15 cellular contexts compared by ENCODE assay signal in the genomic region with DNA sequence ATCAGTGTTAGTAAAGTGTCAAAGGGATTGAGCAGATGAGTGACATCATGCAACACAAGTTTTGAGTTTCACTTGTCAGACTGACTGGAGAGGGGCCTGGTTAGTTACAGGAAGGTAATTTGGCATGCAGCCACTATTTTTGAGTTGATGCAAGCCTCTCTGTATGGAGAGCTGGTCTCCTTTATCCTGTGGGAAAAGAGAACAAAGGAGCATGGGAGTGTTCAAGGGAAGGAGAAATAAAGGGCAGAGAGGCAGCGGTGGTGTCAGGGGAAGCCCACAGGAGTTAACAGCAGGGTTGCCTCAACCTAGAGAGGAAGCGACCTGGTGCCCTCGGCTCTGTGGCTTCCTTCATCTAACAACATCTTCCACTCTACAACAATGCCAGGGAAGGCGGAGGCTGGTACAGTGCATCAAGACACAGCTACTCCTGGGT. TPM values are rescaled to one million over a fixed set of nuclear protein-coding genes. Genes with fewer than 3 reads are reported as not detected.
DNase-seq lines count a peak whose midpoint lies in the region; ATAC-seq and TF ChIP-seq lines count a peak whose summit lies in the region.
"Had no signal": no experiment of that assay in that cellular context is flagged by ENCODE, and none has a peak within 500 bp of the region (broad histone marks: within the 10 kb centered on the region; RNA-seq: fewer than 3 reads in every experiment).

No MANE protein-coding gene starts in this region.

- WGBS in esophagus muscularis mucosa: 81% methylated on average over 4 of the region's 4 CpGs

- TF ChIP-seq CTCF in esophagus muscularis mucosa (IDR thresholded peaks at IDR 0.05): no peak

- TF ChIP-seq POLR2A in esophagus muscularis mucosa (IDR thresholded peaks at IDR 0.05; ENCODE audit: low read depth): no peak

- peak overlapping the region; percentile 85 to 95 (median 90) for H3K4me3 Mint-ChIP-seq in CD4-positive, alpha-beta memory T cell
- H3K4me3 Mint-ChIP-seq: type B pancreatic cell had no signal

- H3K36me3 Mint-ChIP-seq in CD4-positive, alpha-beta memory T cell: peaks cover 31 to 44% of the 10 kb centered on the region in 2 donors
- H3K36me3 Mint-ChIP-seq: type B pancreatic cell had no signal

- DNase-seq in CD4-positive, alpha-beta memory T cell: peak; percentile 66 to 80 (median 70)
- DNase-seq in NCI-H345 (lab: John Stamatoyannopoulos, UW) (peak; percentile 85), esophagus muscularis mucosa (ENCODE audit: extremely low spot score) (peak; percentile 74), middle frontal gyrus (ENCODE audit: extremely low spot score, low spot score) (no peak), OCI-M2 (lab: John Stamatoyannopoulos, UW; ENCODE audit: unreplicated experiment) (no peak), ureter (ENCODE audit: low spot score) (no peak)
- peak; percentile 47 for DNase-seq in activated CD8-positive, alpha-beta memory T cell treated with anti-CD3 and anti-CD28 coated beads, Interleukin-2, amount 50 U/mL, for 4 hours
- DNase-seq: C1 segment of cervical spinal cord, colonic mucosa, gastrocnemius medialis, left cardiac atrium, NCI-H1092 treated with DMSO at 0.1 percent for 48 hours had no signal

- H3K27me3 Mint-ChIP-seq in CD4-positive, alpha-beta memory T cell: no peaks in the 10 kb centered on the region

- CTCF ChIA-PET in CD4-positive, alpha-beta memory T cell (lab: Charles Lee; ENCODE audit: partially characterized antibody): interaction anchor here (0.6 to 7.2 kb wide), 13 partner anchors 9 to 127 kb away, joined by 3 to 58 read pairs (median 4); no protein-coding TSS in a partner anchor

- H3K27ac ChIP-seq in CD4-positive, alpha-beta memory T cell (ENCODE audit: low read depth, low read length): peak overlapping the region; percentile 59
- no peak overlapping the region for H3K27ac ChIP-seq in esophagus muscularis mucosa (replicated peaks in 1 of 4)
- H3K27ac ChIP-seq: colonic mucosa, gastrocnemius medialis had no signal

- peaks cover 81% of the 10 kb centered on the region for H3K4me1 ChIP-seq in CD4-positive, alpha-beta memory T cell (ENCODE audit: insufficient read depth, low read length)
- no peaks in the 10 kb centered on the region for H3K4me1 ChIP-seq in esophagus muscularis mucosa
- H3K4me1 ChIP-seq: colonic mucosa, gastrocnemius medialis, HAP-1 had no signal

- H3K27me3 ChIP-seq in CD4-positive, alpha-beta memory T cell (ENCODE audit: insufficient read depth, low read length): no peaks in the 10 kb centered on the region
- no peaks in the 10 kb centered on the region for H3K27me3 ChIP-seq in esophagus muscularis mucosa
- H3K27me3 ChIP-seq: colonic mucosa, gastrocnemius medialis had no signal

- ATAC-seq in GM19397 (IDR thresholded peaks at IDR 0.05; ENCODE audit: unreplicated experiment): no peak
- ATAC-seq: gastrocnemius medialis, left cardiac atrium had no signal

- peak overlapping the region; percentile 89 to 98 (median 96) for H3K27ac Mint-ChIP-seq in CD4-positive, alpha-beta memory T cell
- H3K27ac Mint-ChIP-seq: type B pancreatic cell had no signal

- intact Hi-C loops in CD4-positive, alpha-beta memory T cell (cut with micrococcal nuclease): loop anchor here (2.0 to 5.0 kb wide), 3 partner anchors 15 to 162 kb away; a partner anchor contains a TSS
- intact Hi-C loops in esophagus muscularis mucosa (cut with DNase I): no loop called here

- H3K9me3 Mint-ChIP-seq in CD4-positive, alpha-beta memory T cell: peaks cover 0 to under 1% (median 0%) of the 10 kb centered on the region in 8 donors
- H3K9me3 Mint-ChIP-seq: type B pancreatic cell had no signal

- peak overlapping the region; percentile 13 to 54 for H3K4me3 ChIP-seq in CD4-positive, alpha-beta memory T cell (ENCODE audit: low read length in 2 of 2)
- H3K4me3 ChIP-seq in esophagus muscularis mucosa: no peak overlapping the region
- H3K4me3 ChIP-seq: colonic mucosa, gastrocnemius medialis, HAP-1 had no signal

- peaks cover 61 to 86% (median 72%) of the 10 kb centered on the region in 4 donors for H3K4me1 Mint-ChIP-seq in CD4-positive, alpha-beta memory T cell

- POLR2A ChIA-PET in CD4-positive, alpha-beta memory T cell (lab: Charles Lee; ENCODE audit: partially characterized antibody): interaction anchor here (0.7 to 13.8 kb wide), 17 partner anchors 8 to 385 kb away, joined by 3 to 213 read pairs (median 6); a partner anchor contains a TSS

- H3K36me3 ChIP-seq in CD4-positive, alpha-beta memory T cell (ENCODE audit: insufficient read depth, low read length): peaks cover 13% of the 10 kb centered on the region
- no peaks in the 10 kb centered on the region for H3K36me3 ChIP-seq in esophagus muscularis mucosa
- H3K36me3 ChIP-seq: colonic mucosa, gastrocnemius medialis, HAP-1 had no signal

- TF ChIP-seq EP300 in esophagus muscularis mucosa (IDR thresholded peaks at IDR 0.05): no peak

- H3K9me3 ChIP-seq in CD4-positive, alpha-beta memory T cell (ENCODE audit: control insufficient read depth in 1 of 2, low read length in 2 of 2): no peaks in the 10 kb centered on the region
- no peaks in the 10 kb centered on the region for H3K9me3 ChIP-seq in esophagus muscularis mucosa
- H3K9me3 ChIP-seq: colonic mucosa, gastrocnemius medialis, HAP-1 had no signal

RNA-seq across cellular contexts. Expression of a gene that starts 2.1 kb away (rescaled TPM):
- 10 to 100 TPM; 18.4 to 20.4 TPM for total RNA-seq in CD4-positive, alpha-beta memory T cell
- 1 to 10 TPM; 7.6 to 9.0 TPM for polyA plus RNA-seq in CD4-positive, alpha-beta memory T cell
- under 1 TPM in 1 of 4 donors, not detected in 3; 0.33 TPM for total RNA-seq in esophagus muscularis mucosa
- 0.44 TPM for total RNA-seq in ureter
- total RNA-seq: gastrocnemius medialis had no signal

Comparison
In these comparisons a context has a peak if more than half of its experiments do, and no peak if none do; other contexts are left out.
1. DNase-seq: peak in CD4-positive, alpha-beta memory T cell (5 of 5), NCI-H345 (single experiment), activated CD8-positive, alpha-beta memory T cell treated with anti-CD3 and anti-CD28 coated beads, Interleukin-2, amount 50 U/mL, for 4 hours (single experiment) and esophagus muscularis mucosa (single experiment); none in middle frontal gyrus (single experiment), OCI-M2 (single experiment) and ureter (single experiment).
2. H3K4me3 ChIP-seq: peak in CD4-positive, alpha-beta memory T cell (2 of 2); none in esophagus muscularis mucosa (0 of 4).
3. RNA of a gene that starts 2.1 kb away (total RNA-seq): 18.4 to 20.4 TPM in CD4-positive, alpha-beta memory T cell; 0.44 TPM in ureter (single experiment) and 0.33 TPM in esophagus muscularis mucosa; every median in the first group is over 10 times any median in the second.